Comparison of ENCODE assay signal across 13 cellular contexts in the genomic region with DNA sequence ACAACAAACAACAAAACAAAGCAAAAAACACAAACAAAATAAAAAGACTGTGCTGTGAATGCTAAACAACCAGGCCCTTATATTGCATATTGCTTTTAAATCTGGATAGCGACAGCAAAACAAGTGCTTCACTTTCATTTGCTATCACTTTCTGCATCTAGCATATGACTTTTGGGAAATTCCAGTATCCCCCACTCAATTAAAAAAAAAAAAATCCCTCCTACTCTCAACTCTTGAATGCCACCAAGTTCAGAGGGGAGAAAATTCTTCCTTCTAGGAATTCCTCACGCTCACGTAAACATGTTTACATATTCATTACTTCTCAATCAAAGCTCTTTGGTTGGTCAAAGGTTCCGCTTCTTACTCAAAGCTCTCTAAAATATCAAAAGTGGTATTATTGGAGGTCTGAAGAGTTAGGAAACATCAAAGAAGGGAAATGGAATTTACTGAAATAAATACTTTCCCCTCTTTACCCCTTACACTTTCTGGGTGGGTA. TPM values are rescaled to one million over a fixed set of nuclear protein-coding genes. Genes with fewer than 3 reads are reported as not detected.
A peak's percentile ranks its signal among the peaks of the same experiment; 100 is the strongest.
DNase-seq lines count a peak whose midpoint lies in the region; ATAC-seq, FAIRE-seq and TF ChIP-seq lines count a peak whose summit lies in the region.
"Had no signal": no experiment of that assay in that cellular context is flagged by ENCODE, and none has a peak within 500 bp of the region (broad histone marks: within the 10 kb centered on the region; RNA-seq: fewer than 3 reads in every experiment).

No MANE protein-coding gene starts in this region.

- peaks cover 40% of the 10 kb centered on the region for H3K36me3 Mint-ChIP-seq in CD8-positive, alpha-beta T cell
- peaks cover 70% of the 10 kb centered on the region for H3K36me3 Mint-ChIP-seq in activated naive CD8-positive, alpha-beta T cell treated with anti-CD3 and anti-CD28 coated beads for 36 hours
- H3K36me3 Mint-ChIP-seq in natural killer cell treated with Interleukin-12 subunit alpha and Interleukin-12 subunit beta and Interleukin-15 and Interleukin-18, amount 100 ng/mL, for 72 hours, result peaks cover 41% of the 10 kb centered on the region

- CTCF ChIA-PET in CD8-positive, alpha-beta T cell (lab: Charles Lee), result interaction anchor here (0.6 kb wide), 1 partner anchor 135 kb away, joined by 3 read pairs; no protein-coding TSS in a partner anchor

- no peaks in the 10 kb centered on the region for H3K27me3 Mint-ChIP-seq in CD8-positive, alpha-beta T cell (ENCODE audit: low read depth)
- no peaks in the 10 kb centered on the region for H3K27me3 Mint-ChIP-seq in activated naive CD8-positive, alpha-beta T cell treated with anti-CD3 and anti-CD28 coated beads for 36 hours
- H3K27me3 Mint-ChIP-seq in natural killer cell treated with Interleukin-12 subunit alpha and Interleukin-12 subunit beta and Interleukin-15 and Interleukin-18, amount 100 ng/mL, for 72 hours, result no peaks in the 10 kb centered on the region

- peak overlapping the region; percentile 76 for H3K4me3 Mint-ChIP-seq in CD8-positive, alpha-beta T cell
- H3K4me3 Mint-ChIP-seq in activated naive CD8-positive, alpha-beta T cell treated with anti-CD3 and anti-CD28 coated beads for 36 hours, result peak overlapping the region; percentile 95
- peak overlapping the region; percentile 96 for H3K4me3 Mint-ChIP-seq in natural killer cell treated with Interleukin-12 subunit alpha and Interleukin-12 subunit beta and Interleukin-15 and Interleukin-18, amount 100 ng/mL, for 72 hours

- no peaks in the 10 kb centered on the region for H3K36me3 ChIP-seq in CD8-positive, alpha-beta T cell (ENCODE audit: insufficient read depth, low read length)
- H3K36me3 ChIP-seq in breast epithelium, result no peaks in the 10 kb centered on the region
- H3K36me3 ChIP-seq: HAP-1, transverse colon had no signal

- no peak for ATAC-seq in CD8-positive, alpha-beta T cell
- no peak for ATAC-seq in natural killer cell treated with Interleukin-12 subunit alpha and Interleukin-12 subunit beta and Interleukin-15 and Interleukin-18, amount 100 ng/mL, for 72 hours

- peak overlapping the region; percentile 88 for H3K27ac Mint-ChIP-seq in CD8-positive, alpha-beta T cell
- peak overlapping the region; percentile 98 for H3K27ac Mint-ChIP-seq in activated naive CD8-positive, alpha-beta T cell treated with anti-CD3 and anti-CD28 coated beads for 36 hours
- peak overlapping the region; percentile 95 to 99 for H3K27ac Mint-ChIP-seq in natural killer cell treated with Interleukin-12 subunit alpha and Interleukin-12 subunit beta and Interleukin-15 and Interleukin-18, amount 100 ng/mL, for 72 hours

- H3K9me3 ChIP-seq in CD8-positive, alpha-beta T cell (ENCODE audit: low read length), result no peaks in the 10 kb centered on the region
- H3K9me3 ChIP-seq in breast epithelium, result no peaks in the 10 kb centered on the region
- H3K9me3 ChIP-seq: HAP-1, transverse colon had no signal

- H3K27me3 ChIP-seq in CD8-positive, alpha-beta T cell (ENCODE audit: insufficient read depth, low read length), result no peaks in the 10 kb centered on the region
- H3K27me3 ChIP-seq in breast epithelium, result peaks cover 0 to 3% of the 10 kb centered on the region in 2 donors

- H3K9me3 Mint-ChIP-seq in CD8-positive, alpha-beta T cell, result no peaks in the 10 kb centered on the region
- peaks cover 12% of the 10 kb centered on the region for H3K9me3 Mint-ChIP-seq in activated naive CD8-positive, alpha-beta T cell treated with anti-CD3 and anti-CD28 coated beads for 36 hours
- H3K9me3 Mint-ChIP-seq in natural killer cell treated with Interleukin-12 subunit alpha and Interleukin-12 subunit beta and Interleukin-15 and Interleukin-18, amount 100 ng/mL, for 72 hours, result no peaks in the 10 kb centered on the region

- FAIRE-seq in GM19239 (lab: Jason Lieb, UNC) (peak; percentile 72), GM12892 (lab: Jason Lieb, UNC) (no peak)

- peaks cover 57% of the 10 kb centered on the region for H3K4me1 ChIP-seq in CD8-positive, alpha-beta T cell (ENCODE audit: insufficient read depth, low read length)
- H3K4me1 ChIP-seq in breast epithelium, result no peaks in the 10 kb centered on the region
- H3K4me1 ChIP-seq: HAP-1 had no signal

- no peak overlapping the region for H3K27ac ChIP-seq in CD8-positive, alpha-beta T cell (ENCODE audit: low read depth, low read length)
- no peak overlapping the region for H3K27ac ChIP-seq in breast epithelium
- H3K27ac ChIP-seq: epithelial cell of prostate, PC-9, transverse colon had no signal

- H3K4me1 Mint-ChIP-seq in CD8-positive, alpha-beta T cell (ENCODE audit: low read depth), result peaks cover 83% of the 10 kb centered on the region
- peaks cover 74% of the 10 kb centered on the region for H3K4me1 Mint-ChIP-seq in activated naive CD8-positive, alpha-beta T cell treated with anti-CD3 and anti-CD28 coated beads for 36 hours
- peaks cover 70 to 82% of the 10 kb centered on the region in 2 donors for H3K4me1 Mint-ChIP-seq in natural killer cell treated with Interleukin-12 subunit alpha and Interleukin-12 subunit beta and Interleukin-15 and Interleukin-18, amount 100 ng/mL, for 72 hours (ENCODE audit: low read depth in 2 of 2)

- TF ChIP-seq POLR2A in breast epithelium (IDR thresholded peaks at IDR 0.05), result no peak
- TF ChIP-seq POLR2A in GM12892 (IDR thresholded peaks at IDR 0.05; ENCODE audit: low read depth, low read length), result no peak

- TF ChIP-seq CTCF in CD8-positive, alpha-beta T cell (IDR thresholded peaks at IDR 0.05), result no peak
- no peak for TF ChIP-seq CTCF in breast epithelium (IDR thresholded peaks at IDR 0.05)

- DNase-seq in CD8-positive, alpha-beta T cell, result no peak
- DNase-seq in GM19239 (ENCODE audit: insufficient read length, low spot score) (no peak), KG1 (lab: John Stamatoyannopoulos, UW) (no peak), breast epithelium (ENCODE audit: low spot score in 2 of 2) (no peak), GM12892 (ENCODE audit: insufficient read length) (no peak)
- no peak for DNase-seq in activated naive CD8-positive, alpha-beta T cell treated with anti-CD3 and anti-CD28 coated beads for 36 hours
- DNase-seq in natural killer cell treated with Interleukin-12 subunit alpha and Interleukin-12 subunit beta and Interleukin-15 and Interleukin-18, amount 100 ng/mL, for 72 hours (ENCODE audit: low spot score), result no peak
- DNase-seq: NCI-H2081 treated with DMSO at 0.1 percent for 48 hours, NCI-H69, PC-9, transverse colon had no signal

- POLR2A ChIA-PET in CD8-positive, alpha-beta T cell (lab: Charles Lee), result interaction anchor here (2.7 kb wide), 1 partner anchor 18 kb away, joined by 7 read pairs; no protein-coding TSS in a partner anchor

- intact Hi-C loops in CD8-positive, alpha-beta T cell (cut with DNase I, micrococcal nuclease), result loop anchor here in 1 of 2 experiments (1.0 to 2.0 kb wide), 2 partner anchors 8 to 29 kb away; no protein-coding TSS in a partner anchor
- intact Hi-C loops in breast epithelium (cut with DNase I; ENCODE audit: low total_unique reads), result no loop called here

- no peak overlapping the region for H3K4me3 ChIP-seq in CD8-positive, alpha-beta T cell (ENCODE audit: low read depth, low read length)
- H3K4me3 ChIP-seq in breast epithelium, result no peak overlapping the region
- H3K4me3 ChIP-seq: HAP-1, PC-9, transverse colon had no signal

RNA-seq across cellular contexts. Expression of a gene that starts 4.1 kb away (rescaled TPM):
- 100 to 1,000 TPM; 183 to 188 TPM for total RNA-seq in CD8-positive, alpha-beta T cell
- total RNA-seq in activated naive CD8-positive, alpha-beta T cell treated with anti-CD3 and anti-CD28 coated beads for 36 hours, result 100 to 1,000 TPM; 154 to 159 TPM
- 100 to 1,000 TPM; 334 to 378 TPM for total RNA-seq in natural killer cell treated with Interleukin-12 subunit alpha and Interleukin-12 subunit beta and Interleukin-15 and Interleukin-18, amount 100 ng/mL, for 72 hours
- 10 to 100 TPM; 13.8 to 23.9 (median 15.4) TPM for total RNA-seq in breast epithelium
- 36.6 TPM for polyA plus RNA-seq in GM12892 (2012; ENCODE audit: missing spikeins)

Comparison
In these comparisons a context has a peak if more than half of its experiments do, and no peak if none do; other contexts are left out.
1. RNA of a gene that starts 4.1 kb away (total RNA-seq): 334 to 378 TPM in natural killer cell treated with Interleukin-12 subunit alpha and Interleukin-12 subunit beta and Interleukin-15 and Interleukin-18, amount 100 ng/mL, for 72 hours, 183 to 188 TPM in CD8-positive, alpha-beta T cell and 154 to 159 TPM in activated naive CD8-positive, alpha-beta T cell treated with anti-CD3 and anti-CD28 coated beads for 36 hours; 13.8 to 23.9 TPM in breast epithelium; every median in the first group is over 4 times any median in the second.
2. Peak in every context shown above with its lines, with median percentiles within 50 percentile points of each other: H3K27ac Mint-ChIP-seq and H3K4me3 Mint-ChIP-seq.